Comparison of ENCODE assay signal across 9 cellular contexts in the genomic region with DNA sequence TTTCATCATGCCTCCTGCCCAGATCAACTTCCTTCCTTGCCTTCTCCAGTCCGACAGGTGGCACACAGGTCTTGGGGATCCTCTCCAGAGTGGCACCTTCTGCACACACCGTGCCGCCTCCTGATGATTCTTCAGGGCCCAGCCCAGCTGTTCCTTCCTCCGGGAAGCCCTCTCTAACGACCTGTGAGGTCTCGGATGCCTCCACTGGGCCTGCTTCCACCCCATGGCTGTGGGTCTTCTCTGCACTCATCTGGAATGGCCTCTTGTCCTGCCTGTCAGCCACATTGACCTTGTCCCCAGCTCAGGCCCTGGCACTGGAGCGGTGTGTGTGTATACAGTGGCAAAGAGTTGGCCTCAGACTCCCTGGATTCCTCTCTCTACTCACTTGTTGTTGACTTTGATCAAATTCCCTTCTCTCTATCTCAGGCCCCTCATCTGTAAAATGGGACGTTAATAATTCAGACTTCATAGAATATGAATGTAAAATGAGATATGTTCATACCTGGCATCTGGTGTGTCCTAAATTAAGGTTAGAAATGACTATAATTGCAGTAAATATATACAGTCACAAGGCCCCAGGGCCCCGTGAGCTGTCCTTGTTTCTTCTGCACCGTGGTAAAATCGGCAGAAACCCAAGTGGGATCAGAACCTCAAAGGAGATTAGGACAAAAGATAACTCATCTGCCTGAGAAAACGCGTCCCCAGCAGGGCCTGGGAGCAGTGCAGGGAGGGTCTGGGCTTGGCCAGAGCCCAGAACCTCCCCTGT. TPM values are rescaled to one million over a fixed set of nuclear protein-coding genes. Genes with fewer than 3 reads are reported as not detected.
DNase-seq lines count a peak whose midpoint lies in the region; ATAC-seq and TF ChIP-seq lines count a peak whose summit lies in the region.
"Had no signal": no experiment of that assay in that cellular context is flagged by ENCODE, and none has a peak within 500 bp of the region (broad histone marks: within the 10 kb centered on the region; RNA-seq: fewer than 3 reads in every experiment).

No MANE protein-coding gene starts in this region.

- H4K20me1 ChIP-seq in GM23338 (replicated peaks; ENCODE audit: insufficient read depth) = no peaks in the 10 kb centered on the region

- CTCF ChIA-PET in activated CD4-positive, alpha-beta memory T cell treated with anti-CD3 and anti-CD28 coated beads for 36 hours (lab: Charles Lee) = interaction anchor here (1.0 to 1.8 kb wide), 3 partner anchors 12 to 32 kb away, joined by 3 to 5 read pairs (median 3); a partner anchor contains a TSS

- no peaks in the 10 kb centered on the region; the same call in 2 of the 3 replicates for H3K9me3 Mint-ChIP-seq in GM23338
- no peaks in the 10 kb centered on the region for H3K9me3 Mint-ChIP-seq in activated CD4-positive, alpha-beta memory T cell treated with anti-CD3 and anti-CD28 coated beads for 36 hours

- no peaks in the 10 kb centered on the region for H3K79me2 ChIP-seq in GM23338 (replicated peaks; ENCODE audit: insufficient read depth)

- H3K27me3 ChIP-seq in GM23338 (ENCODE audit: insufficient read depth) = no peaks in the 10 kb centered on the region

- peak overlapping the region; percentile 91 for H2AFZ ChIP-seq in GM23338

- H3K36me3 ChIP-seq in GM23338 (ENCODE audit: insufficient read depth) = no peaks in the 10 kb centered on the region

- H3K27me3 Mint-ChIP-seq in GM23338 (ENCODE audit: insufficient read depth, low read depth, poor library complexity) = peaks cover 14% of the 10 kb centered on the region
- no peaks in the 10 kb centered on the region for H3K27me3 Mint-ChIP-seq in activated CD4-positive, alpha-beta memory T cell treated with anti-CD3 and anti-CD28 coated beads for 36 hours

- peak overlapping the region; percentile 94 for H3K4me2 ChIP-seq in GM23338

- H3K4me1 Mint-ChIP-seq in GM23338 = peaks cover 11% of the 10 kb centered on the region
- peaks cover 14% of the 10 kb centered on the region for H3K4me1 Mint-ChIP-seq in activated CD4-positive, alpha-beta memory T cell treated with anti-CD3 and anti-CD28 coated beads for 36 hours (ENCODE audit: low read depth)

- H3K27ac ChIP-seq in GM23338 (ENCODE audit: low read depth) = no peak overlapping the region

- no peak; the same call in 2 of the 3 replicates for ATAC-seq in GM23338
- no peak for ATAC-seq in HG02610 (IDR thresholded peaks at IDR 0.05; ENCODE audit: unreplicated experiment)

- TF ChIP-seq CTCF in GM23338 (conservative IDR thresholded peaks at IDR 0.05; ENCODE audit: low read depth in 2 of 2) (no peak), fibroblast of villous mesenchyme (IDR thresholded peaks at IDR 0.05; ENCODE audit: insufficient read depth, low read depth, low read length) (no peak), retinal pigment epithelial cell (conservative IDR thresholded peaks at IDR 0.05; ENCODE audit: low read depth, low read length) (no peak), GM10266 (IDR thresholded peaks at IDR 0.05; ENCODE audit: control insufficient read depth, insufficient read depth, low read depth, missing control alignments) (no peak)

- intact Hi-C loops in activated CD4-positive, alpha-beta memory T cell treated with anti-CD3 and anti-CD28 coated beads for 36 hours (cut with micrococcal nuclease) = no loop called here

- no peak overlapping the region for H3K27ac Mint-ChIP-seq in GM23338
- no peak overlapping the region for H3K27ac Mint-ChIP-seq in activated CD4-positive, alpha-beta memory T cell treated with anti-CD3 and anti-CD28 coated beads for 36 hours

- no peaks in the 10 kb centered on the region for H3F3A ChIP-seq in GM23338 (replicated peaks; ENCODE audit: low read depth)

- H3K9me2 ChIP-seq in GM23338 (ENCODE audit: insufficient read depth) = no peaks in the 10 kb centered on the region

- H3K4me3 ChIP-seq in GM23338 (peak overlapping the region; percentile 82), fibroblast of villous mesenchyme (ENCODE audit: low read depth, low read length) (peak overlapping the region; percentile 83), retinal pigment epithelial cell (ENCODE audit: low read length) (peak overlapping the region; percentile 80)

- H3K4me1 ChIP-seq in GM23338 (ENCODE audit: insufficient read depth) = peaks cover 14% of the 10 kb centered on the region

- H3K4me3 Mint-ChIP-seq in GM23338 = peak overlapping the region; percentile 79
- peak overlapping the region; percentile 65 for H3K4me3 Mint-ChIP-seq in activated CD4-positive, alpha-beta memory T cell treated with anti-CD3 and anti-CD28 coated beads for 36 hours

- DNase-seq in GM23338 (ENCODE audit: low spot score) = no peak
- no peak for DNase-seq in activated CD4-positive, alpha-beta memory T cell treated with anti-CD3 and anti-CD28 coated beads for 36 hours
- no peak for DNase-seq in fibroblast of villous mesenchyme (ENCODE audit: low read depth)
- no peak for DNase-seq in retinal pigment epithelial cell (ENCODE audit: low read depth)
- no peak for DNase-seq in GM10266 (ENCODE audit: extremely low spot score)
- DNase-seq in mesenteric fat pad (ENCODE audit: low spot score) = no peak
- no peak for DNase-seq in HT-29 (ENCODE audit: low spot score)
- DNase-seq: NCI-H1930 had no signal

- no peaks in the 10 kb centered on the region; the same call in 2 of the 3 replicates for H3K36me3 Mint-ChIP-seq in GM23338 (ENCODE audit: low read depth)
- peaks cover 4% of the 10 kb centered on the region for H3K36me3 Mint-ChIP-seq in activated CD4-positive, alpha-beta memory T cell treated with anti-CD3 and anti-CD28 coated beads for 36 hours

- POLR2A ChIA-PET in activated CD4-positive, alpha-beta memory T cell treated with anti-CD3 and anti-CD28 coated beads for 36 hours (lab: Charles Lee) = interaction anchor here (1.8 kb wide), 1 partner anchor 31 kb away, joined by 17 read pairs; a partner anchor contains a TSS

TF ChIP-seq in GM23338, 12 proteins besides CTCF, POLR2A, EP300 and RAD21 (continues in another document):
- no peak for TF ChIP-seq STAT1 (IDR thresholded peaks at IDR 0.05; ENCODE audit: unreplicated experiment)
- TF ChIP-seq EZH2 (IDR thresholded peaks at IDR 0.05; ENCODE audit: low read depth, unreplicated experiment) = no peak
- TF ChIP-seq, protein P1, sequence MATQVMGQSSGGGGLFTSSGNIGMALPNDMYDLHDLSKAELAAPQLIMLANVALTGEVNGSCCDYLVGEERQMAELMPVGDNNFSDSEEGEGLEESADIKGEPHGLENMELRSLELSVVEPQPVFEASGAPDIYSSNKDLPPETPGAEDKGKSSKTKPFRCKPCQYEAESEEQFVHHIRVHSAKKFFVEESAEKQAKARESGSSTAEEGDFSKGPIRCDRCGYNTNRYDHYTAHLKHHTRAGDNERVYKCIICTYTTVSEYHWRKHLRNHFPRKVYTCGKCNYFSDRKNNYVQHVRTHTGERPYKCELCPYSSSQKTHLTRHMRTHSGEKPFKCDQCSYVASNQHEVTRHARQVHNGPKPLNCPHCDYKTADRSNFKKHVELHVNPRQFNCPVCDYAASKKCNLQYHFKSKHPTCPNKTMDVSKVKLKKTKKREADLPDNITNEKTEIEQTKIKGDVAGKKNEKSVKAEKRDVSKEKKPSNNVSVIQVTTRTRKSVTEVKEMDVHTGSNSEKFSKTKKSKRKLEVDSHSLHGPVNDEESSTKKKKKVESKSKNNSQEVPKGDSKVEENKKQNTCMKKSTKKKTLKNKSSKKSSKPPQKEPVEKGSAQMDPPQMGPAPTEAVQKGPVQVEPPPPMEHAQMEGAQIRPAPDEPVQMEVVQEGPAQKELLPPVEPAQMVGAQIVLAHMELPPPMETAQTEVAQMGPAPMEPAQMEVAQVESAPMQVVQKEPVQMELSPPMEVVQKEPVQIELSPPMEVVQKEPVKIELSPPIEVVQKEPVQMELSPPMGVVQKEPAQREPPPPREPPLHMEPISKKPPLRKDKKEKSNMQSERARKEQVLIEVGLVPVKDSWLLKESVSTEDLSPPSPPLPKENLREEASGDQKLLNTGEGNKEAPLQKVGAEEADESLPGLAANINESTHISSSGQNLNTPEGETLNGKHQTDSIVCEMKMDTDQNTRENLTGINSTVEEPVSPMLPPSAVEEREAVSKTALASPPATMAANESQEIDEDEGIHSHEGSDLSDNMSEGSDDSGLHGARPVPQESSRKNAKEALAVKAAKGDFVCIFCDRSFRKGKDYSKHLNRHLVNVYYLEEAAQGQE (IDR thresholded peaks at IDR 0.05; ENCODE audit: unreplicated experiment) = no peak
- no peak for TF ChIP-seq POLR2AphosphoS5 (IDR thresholded peaks at IDR 0.05; ENCODE audit: low read depth)
- no peak for TF ChIP-seq CREB1 (CRISPR knock-in tag; IDR thresholded peaks at IDR 0.05; ENCODE audit: low read depth)
- TF ChIP-seq ZNF331 (CRISPR knock-in tag; IDR thresholded peaks at IDR 0.05; ENCODE audit: low read depth) = no peak
- no peak for TF ChIP-seq EZH2phosphoT487 (IDR thresholded peaks at IDR 0.05; ENCODE audit: unreplicated experiment)
- no peak for TF ChIP-seq JUNB (IDR thresholded peaks at IDR 0.05; ENCODE audit: unreplicated experiment)

RNA-seq across cellular contexts. Expression of a gene that starts 1.5 kb away (rescaled TPM):
- 15.7 and 16.2 TPM in 2 replicates for total RNA-seq in GM23338 (2014; rRNA removed; shearing (Covaris generic))
- 14.6 and 15.4 TPM in 2 replicates for polyA plus RNA-seq in GM23338 (2016; fragmentation: Nextera tagmentation; extraction: Ambion mirVana)
- total RNA-seq in activated CD4-positive, alpha-beta memory T cell treated with anti-CD3 and anti-CD28 coated beads for 36 hours = 1 to 10 TPM; 5.5 to 5.9 TPM
- total RNA-seq in fibroblast of villous mesenchyme = 38.0 and 46.2 TPM in 2 replicates
- 48.3 TPM for total RNA-seq in mesenteric fat pad
- total RNA-seq in HT-29 (2014; rRNA removed; shearing (Covaris generic)) = 3.5 and 4.4 TPM in 2 replicates

RNA-seq across cellular contexts. Expression of a gene that starts 31.7 kb away (rescaled TPM):
- 75.8 and 96.9 TPM in 2 replicates for total RNA-seq in GM23338 (2014; rRNA removed; shearing (Covaris generic))
- 79.3 and 82.0 TPM in 2 replicates for polyA plus RNA-seq in GM23338 (2016; fragmentation: Nextera tagmentation; extraction: Ambion mirVana)
- total RNA-seq in activated CD4-positive, alpha-beta memory T cell treated with anti-CD3 and anti-CD28 coated beads for 36 hours = 100 to 1,000 TPM in 1 of 2 experiments, 10 to 100 TPM in 1; 99.7 to 101 TPM
- total RNA-seq in fibroblast of villous mesenchyme = 22.9 and 57.0 TPM in 2 replicates
- total RNA-seq in mesenteric fat pad = 1.4 TPM
- 75.4 and 94.1 TPM in 2 replicates for total RNA-seq in HT-29 (2014; rRNA removed; shearing (Covaris generic))

RNA-seq across cellular contexts. Expression of a gene that starts 32.1 kb away (rescaled TPM):
- 59.1 and 62.3 TPM in 2 replicates for total RNA-seq in GM23338 (2014; rRNA removed; shearing (Covaris generic))
- polyA plus RNA-seq in GM23338 (2016; fragmentation: Nextera tagmentation; extraction: Ambion mirVana) = 17.1 and 21.5 TPM in 2 replicates
- total RNA-seq in activated CD4-positive, alpha-beta memory T cell treated with anti-CD3 and anti-CD28 coated beads for 36 hours = 10 to 100 TPM; 53.9 to 56.6 TPM
- total RNA-seq in fibroblast of villous mesenchyme = 22.9 and 40.6 TPM in 2 replicates
- 21.2 TPM for total RNA-seq in mesenteric fat pad
- total RNA-seq in HT-29 (2014; rRNA removed; shearing (Covaris generic)) = 44.9 and 49.0 TPM in 2 replicates

RNA-seq across cellular contexts. Expression of a gene that starts 51.7 kb away (rescaled TPM):
- total RNA-seq in GM23338 (2014; rRNA removed; shearing (Covaris generic)) = 0.12 TPM in 1 of 2 replicates, not detected in the other
- polyA plus RNA-seq in GM23338 (2016; fragmentation: Nextera tagmentation; extraction: Ambion mirVana) = not detected in 2 replicates
- total RNA-seq in activated CD4-positive, alpha-beta memory T cell treated with anti-CD3 and anti-CD28 coated beads for 36 hours = 1 to 10 TPM; 7.8 to 8.6 TPM
- total RNA-seq in fibroblast of villous mesenchyme (1.3 and 3.5 TPM in 2 replicates), mesenteric fat pad (3.1 TPM)
- total RNA-seq in HT-29 (2014; rRNA removed; shearing (Covaris generic)) = 0.05 TPM in 1 of 2 replicates, not detected in the other

Comparison
In these comparisons a context has a peak if more than half of its experiments do, and no peak if none do; other contexts are left out.
1. RNA of a gene that starts 31.7 kb away (total RNA-seq): 99.7 to 101 TPM in activated CD4-positive, alpha-beta memory T cell treated with anti-CD3 and anti-CD28 coated beads for 36 hours, 75.8 to 96.9 TPM in GM23338, 75.4 to 94.1 TPM in HT-29 and 22.9 to 57.0 TPM in fibroblast of villous mesenchyme; 1.4 TPM in mesenteric fat pad (single experiment); every median in the first group is over 10 times any median in the second.
2. Peak in every context shown above with its lines, with median percentiles within 50 percentile points of each other: H3K4me3 ChIP-seq.